8 cellular contexts compared by ENCODE assay signal in the genomic region with DNA sequence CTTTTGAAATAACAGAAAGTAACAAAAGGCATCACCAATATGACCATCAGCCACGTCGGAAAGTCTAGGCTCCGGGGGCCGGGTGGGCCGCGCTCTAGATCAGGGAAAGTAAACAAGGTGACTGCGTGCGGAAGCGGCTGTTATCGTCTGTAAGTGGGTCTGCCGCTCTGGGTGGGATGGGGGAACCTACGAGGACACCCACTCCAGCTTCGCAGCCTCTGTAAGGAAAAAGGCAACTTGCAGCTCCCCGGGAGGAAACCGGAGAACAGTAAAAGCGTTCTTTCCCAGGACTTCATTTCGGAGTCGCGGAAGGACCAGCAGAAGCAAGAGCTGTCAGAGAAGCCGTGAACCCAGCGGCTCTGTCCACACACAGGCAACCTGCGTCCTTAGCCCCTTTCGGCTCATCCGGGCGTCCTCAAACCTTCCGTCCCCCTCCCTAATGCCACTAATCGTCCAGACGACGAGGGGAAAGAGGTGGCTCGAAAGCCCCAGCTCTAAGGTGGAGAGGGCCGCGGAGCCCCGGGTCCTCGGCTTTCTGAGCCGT. TPM values are rescaled to one million over a fixed set of nuclear protein-coding genes. Genes with fewer than 3 reads are reported as not detected.
DNase-seq lines count a peak whose midpoint lies in the region; ATAC-seq and TF ChIP-seq lines count a peak whose summit lies in the region.

No MANE protein-coding gene starts in this region.

- H3K9me3 Mint-ChIP-seq in CD4-positive, alpha-beta memory T cell: no peaks in the 10 kb centered on the region

- peaks cover 48% of the 10 kb centered on the region for H3K79me2 ChIP-seq in SU-DHL-6 (ENCODE audit: insufficient read depth, low read length)

- peak overlapping the region; percentile 100 for H3K27ac ChIP-seq in CD4-positive, alpha-beta memory T cell (ENCODE audit: low read depth, low read length)
- H3K27ac ChIP-seq in SU-DHL-6 (ENCODE audit: low read depth, low read length) (peak overlapping the region; percentile 54), adipose tissue (ENCODE audit: low read depth, low read length) (peak overlapping the region; percentile 75), heart left ventricle (peak overlapping the region; percentile 80 to 98 (median 94)), vagina (peak overlapping the region; percentile 97)

- peak overlapping the region; percentile 96 for H3K4me2 ChIP-seq in SU-DHL-6 (ENCODE audit: low read depth, low read length, poor library complexity, severe bottlenecking)

- peak overlapping the region; percentile 96 for H3K9ac ChIP-seq in SU-DHL-6 (ENCODE audit: low read length)

- H4K20me1 ChIP-seq in SU-DHL-6 (ENCODE audit: low read depth, low read length): no peaks in the 10 kb centered on the region

- no peaks in the 10 kb centered on the region for H3K9me3 ChIP-seq in CD4-positive, alpha-beta memory T cell (ENCODE audit: control insufficient read depth in 1 of 2, low read length in 2 of 2)
- H3K9me3 ChIP-seq in SU-DHL-6 (ENCODE audit: insufficient read depth, low read length) (no peaks in the 10 kb centered on the region), heart left ventricle (no peaks in the 10 kb centered on the region), vagina (no peaks in the 10 kb centered on the region)

- peaks cover 30 to 59% (median 45%) of the 10 kb centered on the region in 4 donors for H3K4me1 Mint-ChIP-seq in CD4-positive, alpha-beta memory T cell

- H2AFZ ChIP-seq in SU-DHL-6 (ENCODE audit: low read depth, low read length, severe bottlenecking): peak overlapping the region; percentile 93

- ATAC-seq in GM19467 (IDR thresholded peaks at IDR 0.05; ENCODE audit: unreplicated experiment) (peak; percentile 19), heart left ventricle (peak; percentile 21 to 66 (median 42))

- CTCF ChIA-PET in CD4-positive, alpha-beta memory T cell (lab: Charles Lee; ENCODE audit: partially characterized antibody): interaction anchor here (0.6 to 1.0 kb wide), 2 partner anchors 77 to 557 kb away, joined by 3 read pairs; no protein-coding TSS in a partner anchor

- peak overlapping the region; percentile 99 to 100 (median 100) for H3K27ac Mint-ChIP-seq in CD4-positive, alpha-beta memory T cell

- no peaks in the 10 kb centered on the region for H3K9me2 ChIP-seq in SU-DHL-6 (replicated peaks; ENCODE audit: insufficient read depth, low read length)

- 0 to 1% (median 0%) methylated on average over 35 of the region's 35 CpGs for WGBS in adipose tissue, 3 donors
- 0 to 1% (median 0%) methylated on average over 30 to 35 of the region's 35 CpGs for WGBS in heart left ventricle, 4 donors

- TF ChIP-seq CTCF in SU-DHL-6 (IDR thresholded peaks at IDR 0.05; ENCODE audit: insufficient read depth, low read length, poor library complexity, severe bottlenecking): no peak
- no peak for TF ChIP-seq CTCF in heart left ventricle (IDR thresholded peaks at IDR 0.05)
- TF ChIP-seq CTCF in vagina (IDR thresholded peaks at IDR 0.05): no peak

- POLR2A ChIA-PET in CD4-positive, alpha-beta memory T cell (lab: Charles Lee; ENCODE audit: partially characterized antibody): interaction anchor here (1.0 to 4.6 kb wide), 7 partner anchors 10 to 1524 kb away, joined by 3 to 28 read pairs (median 4); partner anchors contain the start of genes ATR, DIPK2A and U2SURP

- no peaks in the 10 kb centered on the region for H3K27me3 ChIP-seq in CD4-positive, alpha-beta memory T cell (ENCODE audit: insufficient read depth, low read length)
- no peaks in the 10 kb centered on the region for H3K27me3 ChIP-seq in SU-DHL-6 (ENCODE audit: low read length)
- H3K27me3 ChIP-seq in heart left ventricle: no peaks in the 10 kb centered on the region
- no peaks in the 10 kb centered on the region for H3K27me3 ChIP-seq in vagina

- peak in 3 of 5 donors; percentile 44 to 54 (median 53) for DNase-seq in CD4-positive, alpha-beta memory T cell
- DNase-seq in HK-2 (ENCODE audit: unreplicated experiment): peak; percentile 50
- peak in 4 of 5 donors; percentile 29 to 70 (median 42) for DNase-seq in heart left ventricle
- DNase-seq in posterior cingulate gyrus: peak in 8 of 10 donors; percentile 11 to 83 (median 34)
- peak in 1 of 2 donors; percentile 87 for DNase-seq in vagina (ENCODE audit: extremely low spot score in 2 of 2)

- peak overlapping the region; percentile 96 to 99 for H3K4me3 ChIP-seq in CD4-positive, alpha-beta memory T cell (ENCODE audit: low read length in 2 of 2)
- H3K4me3 ChIP-seq in SU-DHL-6 (ENCODE audit: insufficient read depth, low read length, poor library complexity, severe bottlenecking) (peak overlapping the region; percentile 100), heart left ventricle (peak overlapping the region; percentile 53 to 98 (median 82)), vagina (peak overlapping the region; percentile 75 to 93)

- peaks cover 6 to 39% of the 10 kb centered on the region in 2 donors for H3K36me3 Mint-ChIP-seq in CD4-positive, alpha-beta memory T cell

- TF ChIP-seq POLR2A in heart left ventricle (IDR thresholded peaks at IDR 0.05) (no peak), vagina (IDR thresholded peaks at IDR 0.05) (no peak)

- intact Hi-C loops in CD4-positive, alpha-beta memory T cell (cut with micrococcal nuclease): loop anchor here (1.0 to 10.0 kb wide), 10 partner anchors 61 to 1527 kb away; partner anchors contain the start of genes DIPK2A, GK5, PXYLP1 and RNF7
- intact Hi-C loops in heart left ventricle (cut with DNase I): loop anchor here in 1 of 10 donors (10.0 kb wide), 1 partner anchor 557 kb away; the partner anchor contains the start of gene U2SURP
- intact Hi-C loops in posterior cingulate gyrus (cut with DNase I): loop anchor here (5.0 kb wide), 1 partner anchor 275 kb away; the partner anchor contains the start of gene TRPC1
- intact Hi-C loops in vagina (cut with DNase I): no loop called here

- no peaks in the 10 kb centered on the region for H3K27me3 Mint-ChIP-seq in CD4-positive, alpha-beta memory T cell

- H3K36me3 ChIP-seq in CD4-positive, alpha-beta memory T cell (ENCODE audit: insufficient read depth, low read length): no peaks in the 10 kb centered on the region
- H3K36me3 ChIP-seq in SU-DHL-6 (ENCODE audit: low read length) (no peaks in the 10 kb centered on the region), heart left ventricle (peaks cover 0 to 20% (median 8%) of the 10 kb centered on the region in 9 donors), vagina (no peaks in the 10 kb centered on the region)

- H3K4me1 ChIP-seq in CD4-positive, alpha-beta memory T cell (ENCODE audit: insufficient read depth, low read length): peaks cover 47% of the 10 kb centered on the region
- H3K4me1 ChIP-seq in heart left ventricle (peaks cover 0 to 44% (median 31%) of the 10 kb centered on the region in 12 donors), vagina (peaks cover 49% of the 10 kb centered on the region)

- H3F3A ChIP-seq in SU-DHL-6 (ENCODE audit: insufficient read depth): peaks cover 16% of the 10 kb centered on the region

- peak overlapping the region; percentile 98 to 100 (median 99) for H3K4me3 Mint-ChIP-seq in CD4-positive, alpha-beta memory T cell

RNA-seq across cellular contexts. Expression of gene XRN1, which starts 0.5 kb away (rescaled TPM):
- 100 to 1,000 TPM; 102 to 104 TPM for total RNA-seq in CD4-positive, alpha-beta memory T cell
- 10 to 100 TPM; 44.5 to 62.5 TPM for polyA plus RNA-seq in CD4-positive, alpha-beta memory T cell
- polyA plus RNA-seq in adipose tissue (1 to 10 TPM; 3.6 to 5.0 (median 4.4) TPM), heart left ventricle (1 to 10 TPM; 3.8 to 5.3 TPM)
- total RNA-seq in heart left ventricle (10 to 100 TPM; 15.2 to 35.5 (median 27.5) TPM), vagina (45.7 TPM)
